Comparison of ENCODE assay signal across 10 cellular contexts in the genomic region with DNA sequence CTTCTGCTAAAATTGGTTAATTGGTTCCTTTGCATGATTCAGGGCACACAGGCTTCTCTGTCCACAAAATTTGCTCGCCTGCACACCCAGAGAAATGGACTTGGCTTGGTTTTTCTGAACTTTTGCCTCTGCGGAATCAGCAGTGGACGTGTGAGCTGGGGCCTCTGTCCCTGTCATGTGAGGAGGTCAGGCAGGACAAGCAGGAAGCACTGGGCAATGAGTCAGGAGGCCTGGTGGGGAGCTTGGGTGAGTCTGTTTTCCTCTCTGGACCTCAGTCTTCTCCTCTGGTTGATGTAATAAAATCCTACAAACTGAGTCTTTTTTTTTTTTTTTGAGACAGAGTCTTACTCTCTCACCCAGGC. TPM values are rescaled to one million over a fixed set of nuclear protein-coding genes. Genes with fewer than 3 reads are reported as not detected.
A peak's percentile ranks its signal among the peaks of the same experiment; 100 is the strongest.
DNase-seq lines count a peak whose midpoint lies in the region; ATAC-seq, FAIRE-seq and TF ChIP-seq lines count a peak whose summit lies in the region.
"Had no signal": no experiment of that assay in that cellular context is flagged by ENCODE, and none has a peak within 500 bp of the region (broad histone marks: within the 10 kb centered on the region; RNA-seq: fewer than 3 reads in every experiment).

No MANE protein-coding gene starts in this region.

- TF ChIP-seq POLR2A in endothelial cell of umbilical vein (IDR thresholded peaks at IDR 0.05; ENCODE audit: low read depth, low read length), result no peak

- H2AFZ ChIP-seq in endothelial cell of umbilical vein (ENCODE audit: low read depth, low read length), result no peak overlapping the region

- TF ChIP-seq CTCF in endothelial cell of umbilical vein (IDR thresholded peaks at IDR 0.05; ENCODE audit: extremely low read depth in 1 of 2, insufficient read depth in 1 of 2, low read depth in 1 of 2, low read length in 2 of 2) (no peak), lower lobe of right lung (IDR thresholded peaks at IDR 0.05) (no peak), type B pancreatic cell (conservative IDR thresholded peaks at IDR 0.05) (no peak)

- H3K27ac Mint-ChIP-seq in type B pancreatic cell, result peak overlapping the region; percentile 87

- H3K36me3 ChIP-seq in endothelial cell of umbilical vein (ENCODE audit: control insufficient read depth in 2 of 2, extremely low read depth in 1 of 2, insufficient read depth in 2 of 2, low read length in 2 of 2) (no peaks in the 10 kb centered on the region), lower lobe of right lung (no peaks in the 10 kb centered on the region)

- peaks cover 7% of the 10 kb centered on the region for H3K27me3 Mint-ChIP-seq in type B pancreatic cell

- no peaks in the 10 kb centered on the region for H3K9me3 Mint-ChIP-seq in type B pancreatic cell

- H3K27me3 ChIP-seq in endothelial cell of umbilical vein (ENCODE audit: control insufficient read depth in 2 of 2, insufficient read depth in 2 of 2, low read length in 2 of 2), result no peaks in the 10 kb centered on the region
- peaks cover under 1% of the 10 kb centered on the region for H3K27me3 ChIP-seq in lower lobe of right lung (ENCODE audit: low read depth)

- H3K9me3 ChIP-seq in endothelial cell of umbilical vein (replicated peaks; ENCODE audit: control insufficient read depth, insufficient read depth, low read length) (no peaks in the 10 kb centered on the region), lower lobe of right lung (no peaks in the 10 kb centered on the region)

- H3K9me1 ChIP-seq in endothelial cell of umbilical vein (replicated peaks; ENCODE audit: control insufficient read depth, extremely low read depth, insufficient read depth, low read length), result no peaks in the 10 kb centered on the region

- H3K4me2 ChIP-seq in endothelial cell of umbilical vein (ENCODE audit: insufficient read depth, low read length), result no peak overlapping the region

- H3K27ac ChIP-seq in endothelial cell of umbilical vein (ENCODE audit: insufficient read depth, low read depth, low read length), result peak overlapping the region; percentile 19
- H3K27ac ChIP-seq in lower lobe of right lung, result peak overlapping the region; percentile 80

- peak overlapping the region; percentile 17 for H3K4me3 Mint-ChIP-seq in type B pancreatic cell

- H3K4me3 ChIP-seq in endothelial cell of umbilical vein (replicated peaks in 1 of 3; ENCODE audit: insufficient read depth in 1 of 3, low read depth in 1 of 3, low read length in 3 of 3) (no peak overlapping the region), lower lobe of right lung (no peak overlapping the region)

- peak; percentile 57 to 68 for ATAC-seq in lower lobe of right lung
- ATAC-seq in GM21786 (IDR thresholded peaks at IDR 0.05; ENCODE audit: unreplicated experiment), result no peak
- ATAC-seq in GM21447 (IDR thresholded peaks at IDR 0.05; ENCODE audit: unreplicated experiment), result no peak

- H4K20me1 ChIP-seq in endothelial cell of umbilical vein (replicated peaks; ENCODE audit: control insufficient read depth, extremely low read depth, insufficient read depth, low read length), result no peaks in the 10 kb centered on the region

- CTCF ChIA-PET in endothelial cell of umbilical vein (lab: Charles Lee), result interaction anchor here (1.0 to 2.8 kb wide), 2 partner anchors 15 to 180 kb away, joined by 6 to 22 read pairs; no protein-coding TSS in a partner anchor

- FAIRE-seq in endothelial cell of umbilical vein (lab: Jason Lieb, UNC), result peak; percentile 94
- FAIRE-seq: colon had no signal

- POLR2A ChIA-PET in endothelial cell of umbilical vein (lab: Charles Lee), result interaction anchor here (1.5 kb wide), 1 partner anchor 212 kb away, joined by 3 read pairs; a partner anchor contains a TSS

- intact Hi-C loops in endothelial cell of umbilical vein (cut with micrococcal nuclease), result no loop called here
- intact Hi-C loops in lower lobe of right lung (cut with DNase I), result loop anchor here (10.0 kb wide), 1 partner anchor 183 kb away; no protein-coding TSS in a partner anchor

- DNase-seq in M059J (ENCODE audit: low read depth) (peak; percentile 92), endothelial cell of umbilical vein (ENCODE audit: low read depth, low spot score) (peak; percentile 80), lower lobe of right lung (peak; percentile 75), type B pancreatic cell (ENCODE audit: extremely low spot score, unreplicated experiment) (no peak), iPS-NIHi7 (ENCODE audit: extremely low spot score) (no peak), SKM-1 treated with dmso at 0.1 percent for 144 hours (lab: John Stamatoyannopoulos, UW; ENCODE audit: unreplicated experiment) (no peak)
- DNase-seq: T-helper 9 cell had no signal

- H3K36me3 Mint-ChIP-seq in type B pancreatic cell, result no peaks in the 10 kb centered on the region

- no peaks in the 10 kb centered on the region for H3K79me2 ChIP-seq in endothelial cell of umbilical vein (ENCODE audit: control insufficient read depth, insufficient read depth, low read length)

- no peak overlapping the region for H3K9ac ChIP-seq in endothelial cell of umbilical vein (replicated peaks; ENCODE audit: extremely low read depth, insufficient read depth, low read length)

- dilution Hi-C loops in endothelial cell of umbilical vein (cut with MboI; ENCODE audit: extremely low pct_ligation_motif_present, low sequenced_read_pairs), result no loop called here

- H3K4me1 ChIP-seq in endothelial cell of umbilical vein (ENCODE audit: control insufficient read depth, extremely low read depth, insufficient read depth, low read length), result peaks cover 20% of the 10 kb centered on the region
- peaks cover 43% of the 10 kb centered on the region for H3K4me1 ChIP-seq in lower lobe of right lung

- H3K4me1 Mint-ChIP-seq in type B pancreatic cell (ENCODE audit: unreplicated experiment), result peaks cover 36% of the 10 kb centered on the region

- no TSS peak for BruUV-seq in endothelial cell of umbilical vein (replicated peaks; lab: Mats Ljungman, UMichigan)

TF ChIP-seq in endothelial cell of umbilical vein, 7 proteins besides CTCF, POLR2A, EP300 and RAD21:
- TF ChIP-seq JUN (IDR thresholded peaks at IDR 0.05; ENCODE audit: borderline replicate concordance, insufficient read depth, insufficient read length, low read depth) (peak; percentile 50), EZH2 (IDR thresholded peaks at IDR 0.05; ENCODE audit: borderline replicate concordance, low read depth, low read length, severe bottlenecking) (no peak), FOS (IDR thresholded peaks at IDR 0.05; ENCODE audit: borderline replicate concordance, insufficient read depth, low read length) (peak; percentile 87)
- TF ChIP-seq, protein P1, sequence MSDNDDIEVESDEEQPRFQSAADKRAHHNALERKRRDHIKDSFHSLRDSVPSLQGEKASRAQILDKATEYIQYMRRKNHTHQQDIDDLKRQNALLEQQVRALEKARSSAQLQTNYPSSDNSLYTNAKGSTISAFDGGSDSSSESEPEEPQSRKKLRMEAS (IDR thresholded peaks at IDR 0.05; ENCODE audit: insufficient read depth, insufficient read length), result no peak

RNA-seq across cellular contexts. Expression of a gene that starts 10.4 kb away (rescaled TPM):
- 4.3 and 11.8 TPM in 2 replicates for total RNA-seq in M059J (2014; rRNA removed; shearing (Covaris generic))
- total RNA-seq in endothelial cell of umbilical vein (2.1 and 3.7 TPM in 2 replicates), lower lobe of right lung (51.8 TPM), type B pancreatic cell (ENCODE audit: low replicate concordance) (27.8 and 67.1 TPM in 2 replicates)
- 5.4 and 5.7 TPM in 2 replicates for polyA plus RNA-seq in endothelial cell of umbilical vein
- 3.0 and 3.6 TPM in 2 replicates for polyA plus RNA-seq in endothelial cell of umbilical vein (2011; cell fraction: cytosol; rRNA removed)
- 5.5 and 6.0 TPM in 2 replicates for polyA plus RNA-seq in endothelial cell of umbilical vein (2011; cell fraction: nucleus; rRNA removed)
- polyA plus RNA-seq in endothelial cell of umbilical vein (2012), result 2.2 and 7.6 TPM in 2 replicates
- polyA minus RNA-seq in endothelial cell of umbilical vein, result 9.8 and 15.1 TPM in 2 replicates
- 13.2 TPM for polyA minus RNA-seq in endothelial cell of umbilical vein (2011; cell fraction: cytosol; rRNA and poly(A)+ RNA removed)
- 9.8 and 15.1 TPM in 2 replicates for polyA minus RNA-seq in endothelial cell of umbilical vein (2011; cell fraction: nucleus; rRNA and poly(A)+ RNA removed)

Comparison
In these comparisons a context has a peak if more than half of its experiments do, and no peak if none do; other contexts are left out.
1. DNase-seq: peak in M059J (single experiment), endothelial cell of umbilical vein (single experiment) and lower lobe of right lung (single experiment); none in type B pancreatic cell (single experiment), iPS-NIHi7 (single experiment) and SKM-1 treated with dmso at 0.1 percent for 144 hours (single experiment).
2. ATAC-seq: peak in lower lobe of right lung (2 of 2); none in GM21786 (single experiment) and GM21447 (single experiment).